ENCODE assay signal across 9 cellular contexts in the genomic region with DNA sequence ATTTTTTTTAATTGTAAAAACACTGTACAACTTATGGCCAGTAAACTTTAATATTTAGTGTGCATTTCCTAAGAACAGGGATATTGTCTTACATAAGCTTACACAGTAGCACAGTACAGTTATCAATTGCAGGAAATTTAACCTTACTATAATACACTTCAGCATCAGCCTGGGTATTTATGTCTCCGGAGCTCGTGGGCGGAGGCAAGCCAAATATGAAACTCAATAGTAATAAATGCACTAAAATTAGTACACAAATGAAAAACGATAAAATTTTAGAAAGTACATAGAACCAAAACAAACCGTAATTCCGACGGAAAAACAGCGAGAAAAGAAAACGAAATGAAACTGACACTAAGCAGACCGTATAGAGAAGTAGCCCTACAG.
A peak's percentile ranks its signal among the peaks of the same experiment; 100 is the strongest.
DNase-seq lines count a peak whose midpoint lies in the region; ATAC-seq, FAIRE-seq and TF ChIP-seq lines count a peak whose summit lies in the region.
"Had no signal": no experiment of that assay in that cellular context is flagged by ENCODE, and none has a peak within 500 bp of the region (broad histone marks: within the 10 kb centered on the region; RNA-seq: fewer than 3 reads in every experiment).

No MANE protein-coding gene starts in this region.

- in situ Hi-C loops in GM13976 (cut with MboI; ENCODE audit: low sequenced_read_pairs, unreplicated experiment) = no loop called here

- peaks cover 8% of the 10 kb centered on the region for H3K9me3 ChIP-seq in astrocyte (ENCODE audit: insufficient read depth, low read depth, low read length)
- no peaks in the 10 kb centered on the region for H3K9me3 ChIP-seq in parathyroid adenoma (ENCODE audit: control insufficient read depth, low read length)

- peak; percentile 41 for DNase-seq in GM13976 (ENCODE audit: low spot score)
- DNase-seq in astrocyte (ENCODE audit: low read depth) = no peak
- DNase-seq in Ammon's horn (ENCODE audit: low spot score) = no peak
- DNase-seq in AG08395 (ENCODE audit: low spot score) = no peak
- no peak for DNase-seq in sciatic nerve (ENCODE audit: low spot score)

- no peaks in the 10 kb centered on the region for H3K27me3 Mint-ChIP-seq in astrocyte (ENCODE audit: low read depth, unreplicated experiment)

- H3K9ac ChIP-seq in astrocyte (ENCODE audit: low read length) (peak overlapping the region; percentile 85), parathyroid adenoma (no peak overlapping the region)

- peaks cover 8% of the 10 kb centered on the region for H3K4me1 Mint-ChIP-seq in astrocyte (ENCODE audit: low read depth, unreplicated experiment)

- ATAC-seq in HG03060 (IDR thresholded peaks at IDR 0.05; ENCODE audit: low read depth, unreplicated experiment) (peak; percentile 1), sciatic nerve (no peak), esophagus mucosa (no peak)

- TF ChIP-seq CTCF in GM13976 (IDR thresholded peaks at IDR 0.05; ENCODE audit: borderline replicate concordance, control extremely low read depth, extremely low read depth, insufficient read depth, missing control alignments) = no peak
- no peak for TF ChIP-seq CTCF in astrocyte (IDR thresholded peaks at IDR 0.05; ENCODE audit: insufficient read depth, low read depth, low read length)
- no peak for TF ChIP-seq CTCF in parathyroid adenoma (IDR thresholded peaks at IDR 0.05)

- H3K9me3 Mint-ChIP-seq in astrocyte (ENCODE audit: unreplicated experiment) = peaks cover 11% of the 10 kb centered on the region

- peak overlapping the region; percentile 41 for H3K4me3 ChIP-seq in astrocyte (ENCODE audit: insufficient read depth, low read depth, low read length)
- H3K4me3 ChIP-seq in parathyroid adenoma (ENCODE audit: low read depth, low read length) = no peak overlapping the region

- H3K27ac ChIP-seq in astrocyte (ENCODE audit: low read depth, low read length) (no peak overlapping the region), parathyroid adenoma (peak overlapping the region; percentile 33)

- H3K27ac Mint-ChIP-seq in astrocyte (ENCODE audit: unreplicated experiment) = no peak overlapping the region

- H3K79me2 ChIP-seq in astrocyte (ENCODE audit: insufficient read depth, low read length) (peaks cover 30% of the 10 kb centered on the region), parathyroid adenoma (no peaks in the 10 kb centered on the region)

- H3K4me2 ChIP-seq in astrocyte (ENCODE audit: low read length) = peak overlapping the region; percentile 93
- no peak overlapping the region for H3K4me2 ChIP-seq in parathyroid adenoma (ENCODE audit: low read length)

- no peaks in the 10 kb centered on the region for H3K27me3 ChIP-seq in astrocyte (ENCODE audit: insufficient read depth, low read length)
- peaks cover 8% of the 10 kb centered on the region for H3K27me3 ChIP-seq in parathyroid adenoma (ENCODE audit: control insufficient read depth, insufficient read depth, low read length)

- peaks cover 4% of the 10 kb centered on the region for H3K36me3 Mint-ChIP-seq in astrocyte (ENCODE audit: low read depth, unreplicated experiment)

- H2AFZ ChIP-seq in astrocyte (ENCODE audit: low read depth, low read length) = peak overlapping the region; percentile 45
- H2AFZ ChIP-seq in parathyroid adenoma = no peak overlapping the region

- H4K20me1 ChIP-seq in astrocyte (ENCODE audit: insufficient read depth, low read length) = peaks cover 8% of the 10 kb centered on the region

- intact Hi-C loops in sciatic nerve (cut with DNase I) = no loop called here

- H3K4me1 ChIP-seq in astrocyte (ENCODE audit: insufficient read depth, low read length) (peaks cover 31% of the 10 kb centered on the region), parathyroid adenoma (no peaks in the 10 kb centered on the region)

- FAIRE-seq in astrocyte (lab: Jason Lieb, UNC) = no peak
- FAIRE-seq: RCC 7860 had no signal

- no peak overlapping the region for H3K4me3 Mint-ChIP-seq in astrocyte (ENCODE audit: unreplicated experiment)

- no peaks in the 10 kb centered on the region for H3K36me3 ChIP-seq in astrocyte (ENCODE audit: insufficient read depth, low read length)
- H3K36me3 ChIP-seq in parathyroid adenoma (ENCODE audit: control insufficient read depth, insufficient read depth, low read length) = no peaks in the 10 kb centered on the region
